ENCODE assay signal across 15 cellular contexts in genomic region chr1:204529371-204529895, GRCh38. TPM values are rescaled to one million over a fixed set of nuclear protein-coding genes. Genes with fewer than 3 reads are reported as not detected.
A peak's percentile ranks its signal among the peaks of the same experiment; 100 is the strongest.
DNase-seq lines count a peak whose midpoint lies in the region; ATAC-seq and TF ChIP-seq lines count a peak whose summit lies in the region.
"Had no signal": no experiment of that assay in that cellular context is flagged by ENCODE, and none has a peak within 500 bp of the region (broad histone marks: within the 10 kb centered on the region; RNA-seq: fewer than 3 reads in every experiment).

No MANE protein-coding gene starts in this region.

- H2AFZ ChIP-seq in OCI-LY3 (ENCODE audit: low read depth, low read length), result no peak overlapping the region
- H2AFZ ChIP-seq: parathyroid adenoma had no signal

- H3K36me3 ChIP-seq in heart left ventricle (peaks cover 0 to 100% (median 94%) of the 10 kb centered on the region in 9 donors), OCI-LY3 (replicated peaks; ENCODE audit: low read depth, low read length) (peaks cover 70% of the 10 kb centered on the region), thymus (ENCODE audit: control insufficient read depth, insufficient read depth) (peaks cover 61% of the 10 kb centered on the region)

- H3K4me3 ChIP-seq in heart left ventricle (no peak overlapping the region), OCI-LY3 (ENCODE audit: low read length) (no peak overlapping the region), thymus (ENCODE audit: low read length) (peak overlapping the region; percentile 22)
- H3K4me3 ChIP-seq: A549 had no signal

- H4K20me1 ChIP-seq in OCI-LY3 (ENCODE audit: insufficient read depth, low read length), result peaks cover 20% of the 10 kb centered on the region

- peak in 2 of 12 donors; percentile 5 to 11 for TF ChIP-seq CTCF in heart left ventricle (IDR thresholded peaks at IDR 0.05)
- peak; percentile 22; the same call in 1 of the 2 replicates for TF ChIP-seq CTCF in OCI-LY3 (IDR thresholded peaks at IDR 0.05; ENCODE audit: low read depth, low read length)

- DNase-seq in heart left ventricle (no peak), Right ventricle myocardium superior (no peak), iPS-NIHi7 (ENCODE audit: extremely low spot score) (peak; percentile 14), NCI-H226 (no peak)
- DNase-seq: activated CD4-positive, alpha-beta T cell treated with anti-CD3 and anti-CD28 coated beads, Interleukin-2, amount 50 U/mL, for 4 hours; activated T-cell treated with anti-CD3 and anti-CD28 coated beads, Interleukin-2, amount 50 U/mL, for 48 hours; kidney; NCI-H187; stimulated activated CD4-positive, alpha-beta T cell treated with anti-CD3 and anti-CD28 coated beads, Interleukin-12 subunit alpha, Interleukin-12 subunit beta, amount 100 ng/mL, for 4 hours had no signal

- H3K4me2 ChIP-seq in OCI-LY3 (ENCODE audit: low read length), result no peak overlapping the region
- H3K4me2 ChIP-seq: A549 had no signal

- H3K79me2 ChIP-seq in OCI-LY3 (ENCODE audit: low read length), result peaks cover 56% of the 10 kb centered on the region
- H3K79me2 ChIP-seq: parathyroid adenoma had no signal

- no peak for TF ChIP-seq POLR2A in heart left ventricle (IDR thresholded peaks at IDR 0.05)

- ATAC-seq in heart left ventricle (peak in 3 of 4 donors; percentile 18 to 30 (median 20)), Right ventricle myocardium superior (ENCODE audit: poor library complexity) (no peak), HG03175 (IDR thresholded peaks at IDR 0.05; ENCODE audit: unreplicated experiment) (no peak), GM19467 (IDR thresholded peaks at IDR 0.05; ENCODE audit: unreplicated experiment) (no peak)

- H3K27ac ChIP-seq in heart left ventricle, result no peak overlapping the region
- peak overlapping the region; percentile 91 for H3K27ac ChIP-seq in OCI-LY3 (ENCODE audit: low read length)
- H3K27ac ChIP-seq in thymus (ENCODE audit: low read depth), result peak overlapping the region; percentile 42
- H3K27ac ChIP-seq: A549, parathyroid adenoma had no signal

- intact Hi-C loops in heart left ventricle (cut with DNase I) (no loop called here), Right ventricle myocardium superior (cut with DNase I) (no loop called here)

- H3K4me1 ChIP-seq in heart left ventricle (peaks cover 0 to 8% (median 0%) of the 10 kb centered on the region in 12 donors), OCI-LY3 (ENCODE audit: low read length) (peaks cover 56% of the 10 kb centered on the region), thymus (ENCODE audit: control insufficient read depth, insufficient read depth, low read length) (peaks cover 29% of the 10 kb centered on the region)

- no peaks in the 10 kb centered on the region for H3K27me3 ChIP-seq in heart left ventricle
- no peaks in the 10 kb centered on the region for H3K27me3 ChIP-seq in OCI-LY3 (ENCODE audit: low read depth, low read length)
- no peaks in the 10 kb centered on the region for H3K27me3 ChIP-seq in thymus (ENCODE audit: control insufficient read depth, insufficient read depth)

- 77 to 92% (median 87%) methylated on average over 4 to 7 of the region's 7 CpGs for WGBS in heart left ventricle, 4 donors
- WGBS in thymus, result 95% methylated on average over 7 of the region's 7 CpGs

- no peaks in the 10 kb centered on the region for H3K9me3 ChIP-seq in heart left ventricle
- H3K9me3 ChIP-seq in OCI-LY3 (ENCODE audit: insufficient read depth, low read length), result no peaks in the 10 kb centered on the region
- H3K9me3 ChIP-seq in thymus (ENCODE audit: control insufficient read depth), result no peaks in the 10 kb centered on the region
- H3K9me3 ChIP-seq: A549 had no signal

- H3K9ac ChIP-seq in OCI-LY3 (ENCODE audit: low read length), result no peak overlapping the region
- H3K9ac ChIP-seq: parathyroid adenoma had no signal

RNA-seq across cellular contexts. Expression of gene MDM4, which starts 13.2 kb away (rescaled TPM):
- total RNA-seq in heart left ventricle (10 to 100 TPM in 8 of 9 donors, 1 to 10 TPM in 1; 8.9 to 48.7 (median 33.0) TPM), Right ventricle myocardium superior (24.2 TPM)
- polyA plus RNA-seq in heart left ventricle (10 to 100 TPM in 1 of 2 donors, 1 to 10 TPM in 1; 5.7 to 15.0 TPM), thymus (41.0 TPM)

RNA-seq across cellular contexts. Expression of gene PIK3C2B, which starts 34.8 kb away (rescaled TPM):
- total RNA-seq in heart left ventricle, result 10 to 100 TPM; 12.9 to 42.5 (median 19.8) TPM
- 10 to 100 TPM in 1 of 2 donors, 1 to 10 TPM in 1; 9.2 to 11.9 TPM for polyA plus RNA-seq in heart left ventricle
- total RNA-seq in Right ventricle myocardium superior, result 17.7 TPM
- 12.6 TPM for polyA plus RNA-seq in thymus

Comparison
In these comparisons a context has a peak if more than half of its experiments do, and no peak if none do; other contexts are left out.
1. ATAC-seq: peak in heart left ventricle (3 of 4); none in Right ventricle myocardium superior (single experiment), HG03175 (single experiment) and GM19467 (single experiment).
2. H3K27ac ChIP-seq: peak in OCI-LY3 (single experiment) and thymus (single experiment); none in heart left ventricle (0 of 12).